9 cellular contexts compared by ENCODE assay signal in the genomic region with DNA sequence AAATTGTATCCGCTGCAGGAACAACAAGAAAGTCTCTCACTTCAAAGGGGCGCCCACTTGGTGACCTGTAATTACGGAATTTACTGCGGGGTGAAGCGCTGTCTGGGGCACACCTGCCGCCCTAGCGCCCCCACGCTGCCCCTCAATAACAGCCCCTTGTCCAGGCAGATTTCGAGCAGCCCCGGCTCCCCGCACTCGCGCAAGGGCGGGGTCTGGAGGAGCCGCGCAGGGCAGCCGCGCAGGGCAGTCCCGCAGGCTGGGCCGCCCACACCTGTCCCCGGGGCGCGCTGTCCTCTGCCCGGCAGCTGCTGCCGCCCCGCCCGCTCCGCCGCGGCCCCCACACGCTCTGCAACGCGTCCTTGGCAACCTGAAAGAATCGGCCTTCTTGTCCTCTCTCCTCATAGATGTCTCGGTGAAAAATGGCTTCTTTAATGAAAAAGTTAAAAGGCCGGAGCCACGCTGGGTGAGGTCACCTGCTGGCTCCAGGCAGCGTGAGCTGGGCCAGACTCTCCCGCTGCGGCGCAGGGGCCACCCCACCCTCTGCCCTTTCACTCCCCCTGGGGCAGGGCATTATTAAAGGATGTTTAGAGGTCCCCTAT.
A peak's percentile ranks its signal among the peaks of the same experiment; 100 is the strongest.
DNase-seq lines count a peak whose midpoint lies in the region; ATAC-seq, FAIRE-seq and TF ChIP-seq lines count a peak whose summit lies in the region.
"Had no signal": no experiment of that assay in that cellular context is flagged by ENCODE, and none has a peak within 500 bp of the region (broad histone marks: within the 10 kb centered on the region; RNA-seq: fewer than 3 reads in every experiment).

No MANE protein-coding gene starts in this region.

- ATAC-seq in sciatic nerve: peak; percentile 80
- no peak for ATAC-seq in HG03460 (IDR thresholded peaks at IDR 0.05; ENCODE audit: unreplicated experiment)
- ATAC-seq in T-helper 17 cell: no peak
- ATAC-seq in HG03175 (IDR thresholded peaks at IDR 0.05; ENCODE audit: unreplicated experiment): no peak

- no peaks in the 10 kb centered on the region for H3K36me3 ChIP-seq in HAP-1 (replicated peaks)
- H3K36me3 ChIP-seq in astrocyte (ENCODE audit: insufficient read depth, low read length): no peaks in the 10 kb centered on the region

- no peaks in the 10 kb centered on the region for H3K4me1 ChIP-seq in HAP-1
- peaks cover 5% of the 10 kb centered on the region for H3K4me1 ChIP-seq in astrocyte (ENCODE audit: insufficient read depth, low read length)

- no peaks in the 10 kb centered on the region for H4K20me1 ChIP-seq in astrocyte (ENCODE audit: insufficient read depth, low read length)

- H2AFZ ChIP-seq in astrocyte (ENCODE audit: low read depth, low read length): peak overlapping the region; percentile 74

- no peak for TF ChIP-seq CTCF in astrocyte (IDR thresholded peaks at IDR 0.05; ENCODE audit: insufficient read depth, low read depth, low read length)

- H3K27me3 Mint-ChIP-seq in astrocyte (ENCODE audit: low read depth, unreplicated experiment): peaks cover 37% of the 10 kb centered on the region
- peaks cover 64% of the 10 kb centered on the region for H3K27me3 Mint-ChIP-seq in T-helper 17 cell

- H3K4me2 ChIP-seq in astrocyte (ENCODE audit: low read length): peak overlapping the region; percentile 85

- no peaks in the 10 kb centered on the region for H3K79me2 ChIP-seq in astrocyte (ENCODE audit: insufficient read depth, low read length)

- in situ Hi-C loops in HAP-1 (cut with MboI; ENCODE audit: low sequenced_read_pairs): no loop called here

- H3K4me1 Mint-ChIP-seq in astrocyte (ENCODE audit: low read depth, unreplicated experiment) (peaks cover 6% of the 10 kb centered on the region), T-helper 17 cell (no peaks in the 10 kb centered on the region)

- 0 out of 2 replicates have a peak overlapping the region, but pooled peaks have one; percentile 5 for H3K4me3 ChIP-seq in HAP-1
- H3K4me3 ChIP-seq in astrocyte (ENCODE audit: insufficient read depth, low read depth, low read length): peak overlapping the region; percentile 36
- peak overlapping the region; percentile 38 for H3K4me3 ChIP-seq in iPS-18c (ENCODE audit: insufficient read depth, low read depth, low read length)

- intact Hi-C loops in sciatic nerve (cut with DNase I): no loop called here

- H3K9me3 ChIP-seq in HAP-1 (no peaks in the 10 kb centered on the region), astrocyte (ENCODE audit: insufficient read depth, low read depth, low read length) (no peaks in the 10 kb centered on the region), iPS-18c (ENCODE audit: control insufficient read depth, insufficient read depth, low read length) (no peaks in the 10 kb centered on the region), T-helper 17 cell (ENCODE audit: control insufficient read depth, low read length, poor library complexity, severe bottlenecking) (no peaks in the 10 kb centered on the region)

- H3K9me3 Mint-ChIP-seq in astrocyte (ENCODE audit: unreplicated experiment): peaks cover 2% of the 10 kb centered on the region

- H3K36me3 Mint-ChIP-seq in astrocyte (ENCODE audit: low read depth, unreplicated experiment): no peaks in the 10 kb centered on the region
- H3K36me3 Mint-ChIP-seq in T-helper 17 cell (ENCODE audit: low read depth): no peaks in the 10 kb centered on the region
- H3K36me3 Mint-ChIP-seq: activated naive CD8-positive, alpha-beta T cell had no signal

- H3K27ac Mint-ChIP-seq in astrocyte (ENCODE audit: unreplicated experiment) (no peak overlapping the region), T-helper 17 cell (no peak overlapping the region)
- H3K27ac Mint-ChIP-seq: activated naive CD8-positive, alpha-beta T cell had no signal

- FAIRE-seq in astrocyte (lab: Jason Lieb, UNC): no peak

- peak in 1 of 2 experiments; percentile 23 for DNase-seq in HAP-1 (ENCODE audit: low spot score in 2 of 2)
- no peak for DNase-seq in astrocyte (ENCODE audit: low read depth)
- DNase-seq in sciatic nerve (ENCODE audit: low spot score): no peak
- no peak for DNase-seq in activated CD8-positive, alpha-beta memory T cell treated with anti-CD3 and anti-CD28 coated beads, Interleukin-2, amount 50 U/mL, for 48 hours
- no peak for DNase-seq in T-helper 17 cell

- H3K4me3 Mint-ChIP-seq in astrocyte (ENCODE audit: unreplicated experiment) (peak overlapping the region; percentile 74), T-helper 17 cell (no peak overlapping the region)
- H3K4me3 Mint-ChIP-seq: activated naive CD8-positive, alpha-beta T cell had no signal

- H3K27ac ChIP-seq in astrocyte (ENCODE audit: low read depth, low read length): no peak overlapping the region

- no peak overlapping the region for H3K9ac ChIP-seq in astrocyte (ENCODE audit: low read length)

- H3K27me3 ChIP-seq in HAP-1 (ENCODE audit: low read depth) (no peaks in the 10 kb centered on the region), astrocyte (ENCODE audit: insufficient read depth, low read length) (peaks cover 3% of the 10 kb centered on the region)
